Comparison of ENCODE assay signal across 30 cellular contexts in the genomic region with DNA sequence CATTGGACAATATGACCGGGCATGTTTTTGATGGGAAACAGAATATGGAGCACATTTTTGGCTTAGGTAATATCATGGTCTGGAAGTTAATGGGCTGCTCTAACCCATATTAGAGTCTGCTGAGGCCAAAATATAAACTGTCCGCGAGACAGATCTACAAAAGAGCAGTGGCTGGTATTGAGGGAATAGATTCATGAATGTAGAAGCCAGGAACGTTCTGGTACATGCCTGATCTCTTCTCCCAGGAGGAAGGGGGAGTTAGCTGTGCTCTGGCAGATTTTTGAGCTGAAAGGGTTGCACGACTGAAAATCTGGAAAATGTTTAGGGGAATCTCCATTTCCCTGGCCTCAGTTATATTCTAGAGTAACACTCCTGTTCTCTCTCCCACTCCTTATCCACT.
"Had no signal": no experiment of that assay in that cellular context is flagged by ENCODE, and none has a peak within 500 bp of the region (broad histone marks: within the 10 kb centered on the region; RNA-seq: fewer than 3 reads in every experiment).

No MANE protein-coding gene starts in this region.

- H3K79me2 ChIP-seq: parathyroid adenoma had no signal

- H3K4me2 ChIP-seq: neural progenitor cell had no signal

- H3K27me3 ChIP-seq: neural progenitor cell, sigmoid colon, spleen, tibial nerve, uterus had no signal

- H3K4me3 ChIP-seq: lower lobe of right lung, neural progenitor cell, sigmoid colon, spleen, tibial nerve, uterus had no signal

- H3K9me3 Mint-ChIP-seq: immature natural killer cell; naive B cell; natural killer cell; nephron progenitor cell; neural progenitor cell; stimulated activated memory B cell treated with anti-CD40 and anti-IgM and Interleukin-4, amounts not matched to agents 10 μg/mL and 1 μg/mL and 100 μg/mL, for 72 hours; stimulated activated naive CD8-positive, alpha-beta T cell treated with anti-CD3 and anti-CD28 coated beads, Interleukin-15, amount 100 ng/mL, for 72 hours; type B pancreatic cell had no signal

- H3K9me3 ChIP-seq: lower lobe of right lung, neutrophil, sigmoid colon, spleen, tibial nerve, uterus had no signal

- DNase-seq: head of caudate nucleus; hippocampal formation; immature natural killer cell; kidney; lower lobe of right lung; mammary epithelial cell; mesenchymal stem cell; naive B cell; natural killer cell; nephron progenitor cell; occipital lobe; right cardiac atrium; sigmoid colon; small intestine; spleen; stimulated activated CD4-positive, alpha-beta T cell treated with anti-CD3 and anti-CD28 coated beads, Interleukin-1b, Interleukin-23, amount 100 ng/mL, for 48 hours; stimulated activated CD4-positive, alpha-beta T cell treated with anti-CD3 and anti-CD28 coated beads, Interleukin-2, amount 100 ng/mL, for 48 hours; stimulated activated CD4-positive, alpha-beta T cell treated with anti-CD3 and anti-CD28 coated beads, Interleukin-4, amount 100 ng/mL, for 4 hours; stimulated activated CD8-positive, alpha-beta memory T cell treated with anti-CD3 and anti-CD28 coated beads, Interleukin-4, amount 100 ng/mL, for 48 hours; stimulated activated naive CD4-positive, alpha-beta T cell treated with Interleukin-2 at 50 U/mL for 16 hours; stimulated activated naive CD8-positive, alpha-beta T cell treated with anti-CD3 and anti-CD28 coated beads, Interleukin-15, amount 100 ng/mL, for 72 hours; substantia nigra; uterus had no signal

- H3K36me3 Mint-ChIP-seq: immature natural killer cell; naive B cell; natural killer cell; neural progenitor cell; stimulated activated memory B cell treated with anti-CD40 and anti-IgM and Interleukin-4, amounts not matched to agents 10 μg/mL and 1 μg/mL and 100 μg/mL, for 72 hours; type B pancreatic cell had no signal

- FAIRE-seq: islet of Langerhans, kidney, small intestine had no signal

- H3K27ac Mint-ChIP-seq: immature natural killer cell; naive B cell; natural killer cell; nephron progenitor cell; neural progenitor cell; stimulated activated memory B cell treated with anti-CD40 and anti-IgM and Interleukin-4, amounts not matched to agents 10 μg/mL and 1 μg/mL and 100 μg/mL, for 72 hours; stimulated activated naive CD8-positive, alpha-beta T cell treated with anti-CD3 and anti-CD28 coated beads, Interleukin-15, amount 100 ng/mL, for 72 hours; type B pancreatic cell had no signal

- H3K4me1 Mint-ChIP-seq: immature natural killer cell; natural killer cell; stimulated activated naive CD8-positive, alpha-beta T cell treated with anti-CD3 and anti-CD28 coated beads, Interleukin-15, amount 100 ng/mL, for 72 hours had no signal

- H3K4me3 Mint-ChIP-seq: immature natural killer cell; naive B cell; natural killer cell; nephron progenitor cell; neural progenitor cell; stimulated activated memory B cell treated with anti-CD40 and anti-IgM and Interleukin-4, amounts not matched to agents 10 μg/mL and 1 μg/mL and 100 μg/mL, for 72 hours; stimulated activated naive CD8-positive, alpha-beta T cell treated with anti-CD3 and anti-CD28 coated beads, Interleukin-15, amount 100 ng/mL, for 72 hours; type B pancreatic cell had no signal

- H3K4me1 ChIP-seq: neural progenitor cell, parathyroid adenoma, uterus had no signal

- H3K36me3 ChIP-seq: lower lobe of right lung, neural progenitor cell, neutrophil, sigmoid colon, spleen, tibial nerve, uterus had no signal

- H2AFZ ChIP-seq: neural progenitor cell, parathyroid adenoma had no signal

- H3K27me3 Mint-ChIP-seq: stimulated activated naive CD8-positive, alpha-beta T cell treated with anti-CD3 and anti-CD28 coated beads, Interleukin-15, amount 100 ng/mL, for 72 hours had no signal

- ATAC-seq: lower lobe of right lung; natural killer cell; stimulated activated memory B cell treated with anti-CD40 and anti-IgM and Interleukin-4, amounts not matched to agents 10 μg/mL and 1 μg/mL and 100 μg/mL, for 72 hours; stimulated activated naive CD8-positive, alpha-beta T cell treated with anti-CD3 and anti-CD28 coated beads, Interleukin-15, amount 100 ng/mL, for 72 hours had no signal

- H3K27ac ChIP-seq: lower lobe of right lung, neural progenitor cell, neutrophil, parathyroid adenoma, sigmoid colon, spleen, tibial nerve had no signal

- H3K9ac ChIP-seq: neural progenitor cell, parathyroid adenoma had no signal
